Comparison of ENCODE assay signal across 10 cellular contexts in the genomic region with DNA sequence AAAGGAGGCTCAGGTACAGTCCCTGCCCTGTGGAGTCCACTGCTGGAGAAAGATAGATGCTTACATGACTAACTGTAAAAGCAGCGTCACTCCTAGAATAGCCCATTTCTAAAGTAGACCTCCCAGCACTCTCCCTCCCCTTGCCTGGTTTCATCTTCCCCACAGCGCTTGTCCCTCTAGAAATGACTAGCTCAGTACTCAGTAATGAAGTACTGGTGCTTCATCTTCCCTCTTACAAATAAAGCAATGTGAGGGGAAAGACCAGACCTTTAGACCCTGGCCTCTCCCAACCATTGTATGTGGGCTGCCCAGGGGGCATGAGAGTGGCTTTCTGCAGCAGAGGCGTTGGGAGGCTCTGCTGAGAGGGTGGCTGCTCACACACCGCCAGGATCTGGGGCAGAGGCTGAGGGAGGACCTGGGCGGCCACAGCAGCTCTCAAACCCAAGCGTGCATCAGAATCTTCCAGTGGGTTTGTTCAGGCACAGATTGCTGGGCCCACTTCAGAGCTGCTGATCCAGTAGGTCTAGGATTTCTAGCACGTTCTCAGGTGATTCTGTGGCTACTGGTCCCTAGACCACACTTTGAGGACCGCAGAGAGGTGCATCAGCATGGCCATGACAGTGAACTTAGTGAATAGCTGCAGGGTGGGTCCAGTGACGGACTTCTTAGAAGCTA.
DNase-seq lines count a peak whose midpoint lies in the region; ATAC-seq and TF ChIP-seq lines count a peak whose summit lies in the region.
"Had no signal": no experiment of that assay in that cellular context is flagged by ENCODE, and none has a peak within 500 bp of the region (broad histone marks: within the 10 kb centered on the region; RNA-seq: fewer than 3 reads in every experiment).

No MANE protein-coding gene starts in this region.

- H3K9me3 Mint-ChIP-seq in activated naive CD4-positive, alpha-beta T cell treated with anti-CD3 and anti-CD28 coated beads, Interleukin-2, amount 50 U/mL, for 72 hours: no peaks in the 10 kb centered on the region
- no peaks in the 10 kb centered on the region for H3K9me3 Mint-ChIP-seq in activated naive CD4-positive, alpha-beta T cell treated with anti-CD3 and anti-CD28 coated beads, Interleukin-2, amount 10 ng/mL, durations not matched to agents 7 days and 5 days
- H3K9me3 Mint-ChIP-seq in T-helper 2 cell treated with Interferon-gamma antibody and Interleukin-4, amounts not matched to agents 5 μg/mL and 100 μg/mL, for 36 hours: no peaks in the 10 kb centered on the region

- TF ChIP-seq CTCF in astrocyte of the spinal cord (IDR thresholded peaks at IDR 0.05; ENCODE audit: low read depth, low read length): no peak

- intact Hi-C loops in Right ventricle myocardium inferior (cut with DNase I): no loop called here

- H3K4me1 Mint-ChIP-seq in activated naive CD4-positive, alpha-beta T cell treated with anti-CD3 and anti-CD28 coated beads, Interleukin-2, amount 10 ng/mL, durations not matched to agents 7 days and 5 days: peaks cover 17% of the 10 kb centered on the region
- peaks cover 19% of the 10 kb centered on the region for H3K4me1 Mint-ChIP-seq in T-helper 2 cell treated with Interferon-gamma antibody and Interleukin-4, amounts not matched to agents 5 μg/mL and 100 μg/mL, for 36 hours (ENCODE audit: low read depth)

- no peaks in the 10 kb centered on the region for H3K36me3 Mint-ChIP-seq in activated naive CD4-positive, alpha-beta T cell treated with anti-CD3 and anti-CD28 coated beads, Interleukin-2, amount 50 U/mL, for 72 hours
- no peaks in the 10 kb centered on the region for H3K36me3 Mint-ChIP-seq in activated naive CD4-positive, alpha-beta T cell treated with anti-CD3 and anti-CD28 coated beads, Interleukin-2, amount 10 ng/mL, durations not matched to agents 7 days and 5 days
- no peaks in the 10 kb centered on the region for H3K36me3 Mint-ChIP-seq in T-helper 2 cell treated with Interferon-gamma antibody and Interleukin-4, amounts not matched to agents 5 μg/mL and 100 μg/mL, for 36 hours (ENCODE audit: low read depth)

- peak; percentile 28 to 56 for ATAC-seq in activated naive CD4-positive, alpha-beta T cell treated with anti-CD3 and anti-CD28 coated beads, Interleukin-2, amount 50 U/mL, for 72 hours
- ATAC-seq in HG03039 (IDR thresholded peaks at IDR 0.05; ENCODE audit: unreplicated experiment) (peak; percentile 79), Right ventricle myocardium inferior (no peak)

- no peak for DNase-seq in activated naive CD4-positive, alpha-beta T cell treated with anti-CD3 and anti-CD28 coated beads, Interleukin-2, amount 50 U/mL, for 72 hours (ENCODE audit: low spot score in 2 of 2)
- DNase-seq in activated naive CD4-positive, alpha-beta T cell treated with anti-CD3 and anti-CD28 coated beads, Interleukin-2, amount 10 ng/mL, durations not matched to agents 7 days and 5 days: no peak
- DNase-seq in astrocyte of the spinal cord (ENCODE audit: low read depth, low spot score) (peak; percentile 26), ureter (ENCODE audit: low spot score) (peak; percentile 34), Right ventricle myocardium inferior (ENCODE audit: missing footprints) (no peak), AG08396 (ENCODE audit: low spot score) (no peak)
- DNase-seq in T-helper 2 cell treated with Interferon-gamma antibody and Interleukin-4, amounts not matched to agents 5 μg/mL and 100 μg/mL, for 36 hours (ENCODE audit: low spot score): no peak
- DNase-seq: activated effector memory CD4-positive, alpha-beta T cell treated with Interleukin-2 at 50 U/mL for 16 hours had no signal

- no peak overlapping the region for H3K4me3 ChIP-seq in astrocyte of the spinal cord (ENCODE audit: low read depth, low read length)

- H3K27ac Mint-ChIP-seq in activated naive CD4-positive, alpha-beta T cell treated with anti-CD3 and anti-CD28 coated beads, Interleukin-2, amount 50 U/mL, for 72 hours: no peak overlapping the region
- H3K27ac Mint-ChIP-seq in activated naive CD4-positive, alpha-beta T cell treated with anti-CD3 and anti-CD28 coated beads, Interleukin-2, amount 10 ng/mL, durations not matched to agents 7 days and 5 days: no peak overlapping the region
- no peak overlapping the region for H3K27ac Mint-ChIP-seq in T-helper 2 cell treated with Interferon-gamma antibody and Interleukin-4, amounts not matched to agents 5 μg/mL and 100 μg/mL, for 36 hours
- H3K27ac Mint-ChIP-seq: B cell had no signal

- no peak overlapping the region for H3K4me3 Mint-ChIP-seq in activated naive CD4-positive, alpha-beta T cell treated with anti-CD3 and anti-CD28 coated beads, Interleukin-2, amount 10 ng/mL, durations not matched to agents 7 days and 5 days
- H3K4me3 Mint-ChIP-seq in T-helper 2 cell treated with Interferon-gamma antibody and Interleukin-4, amounts not matched to agents 5 μg/mL and 100 μg/mL, for 36 hours: no peak overlapping the region
- H3K4me3 Mint-ChIP-seq: B cell had no signal

- in situ Hi-C loops in astrocyte of the spinal cord (cut with HindIII; ENCODE audit: low sequenced_read_pairs): no loop called here

- CTCF ChIA-PET in activated naive CD4-positive, alpha-beta T cell treated with anti-CD3 and anti-CD28 coated beads, Interleukin-2, amount 10 ng/mL, durations not matched to agents 7 days and 5 days (lab: Charles Lee): no interaction called here

- H3K27me3 Mint-ChIP-seq in activated naive CD4-positive, alpha-beta T cell treated with anti-CD3 and anti-CD28 coated beads, Interleukin-2, amount 10 ng/mL, durations not matched to agents 7 days and 5 days: peaks cover 24% of the 10 kb centered on the region
- H3K27me3 Mint-ChIP-seq in T-helper 2 cell treated with Interferon-gamma antibody and Interleukin-4, amounts not matched to agents 5 μg/mL and 100 μg/mL, for 36 hours (ENCODE audit: low read depth): no peaks in the 10 kb centered on the region

Comparison
In these comparisons a context has a peak if more than half of its experiments do, and no peak if none do; other contexts are left out.
1. DNase-seq: peak in astrocyte of the spinal cord (single experiment) and ureter (single experiment); none in activated naive CD4-positive, alpha-beta T cell treated with anti-CD3 and anti-CD28 coated beads, Interleukin-2, amount 50 U/mL, for 72 hours (0 of 2), activated naive CD4-positive, alpha-beta T cell treated with anti-CD3 and anti-CD28 coated beads, Interleukin-2, amount 10 ng/mL, durations not matched to agents 7 days and 5 days (single experiment), Right ventricle myocardium inferior (single experiment), T-helper 2 cell treated with Interferon-gamma antibody and Interleukin-4, amounts not matched to agents 5 μg/mL and 100 μg/mL, for 36 hours (single experiment) and AG08396 (single experiment).